8 cellular contexts compared by ENCODE assay signal in the genomic region with DNA sequence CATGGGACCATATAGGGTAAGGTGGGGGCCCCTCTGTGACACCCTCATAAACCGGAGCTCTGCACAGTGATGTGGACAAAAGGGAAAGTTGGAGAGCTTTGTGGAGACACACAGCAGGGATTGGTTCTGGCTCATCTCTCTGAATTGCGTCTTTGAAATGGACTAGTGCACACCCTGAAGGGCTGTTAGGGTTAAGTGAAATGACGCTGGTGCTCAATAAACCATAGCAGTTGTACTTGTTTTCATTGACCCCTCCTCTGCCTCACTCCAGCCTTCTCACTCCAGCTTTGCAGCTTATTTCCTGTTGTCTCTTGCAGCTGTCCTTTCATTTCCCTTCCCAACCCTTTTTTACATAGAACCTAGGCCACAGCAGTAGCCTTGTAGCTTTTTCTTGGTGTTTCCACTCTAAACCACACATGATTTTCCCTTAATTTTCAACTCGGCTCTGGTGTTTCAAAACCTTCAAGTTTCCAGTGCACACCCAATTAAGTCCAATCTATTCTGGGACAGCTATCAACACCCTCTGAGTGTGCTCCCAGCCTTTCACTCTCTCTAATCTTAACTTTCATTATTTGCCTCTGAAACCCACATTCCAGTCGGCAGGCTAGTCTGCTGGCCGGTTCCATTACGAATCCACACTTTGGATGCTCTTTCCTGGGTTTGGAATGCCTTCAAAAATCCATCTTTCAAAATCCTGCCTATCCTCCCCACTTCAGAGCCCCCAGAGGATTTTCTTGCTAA. TPM values are rescaled to one million over a fixed set of nuclear protein-coding genes. Genes with fewer than 3 reads are reported as not detected.
DNase-seq lines count a peak whose midpoint lies in the region; ATAC-seq, FAIRE-seq and TF ChIP-seq lines count a peak whose summit lies in the region.

No MANE protein-coding gene starts in this region.

- H3K27ac ChIP-seq in astrocyte (ENCODE audit: low read depth, low read length) (peak overlapping the region; percentile 28), kidney (ENCODE audit: low read depth in 2 of 2, low read length in 2 of 2) (no peak overlapping the region)

- H3K36me3 Mint-ChIP-seq in astrocyte (ENCODE audit: low read depth, unreplicated experiment), result peaks cover 18% of the 10 kb centered on the region

- H3K4me2 ChIP-seq in astrocyte (ENCODE audit: low read length), result peak overlapping the region; percentile 64

- H3K27me3 ChIP-seq in astrocyte (ENCODE audit: insufficient read depth, low read length), result no peaks in the 10 kb centered on the region

- H3K4me1 Mint-ChIP-seq in astrocyte (ENCODE audit: low read depth, unreplicated experiment), result peaks cover 58% of the 10 kb centered on the region

- no peak overlapping the region for H3K4me3 Mint-ChIP-seq in astrocyte (ENCODE audit: unreplicated experiment)

- H3K4me3 ChIP-seq in astrocyte (ENCODE audit: insufficient read depth, low read depth, low read length) (no peak overlapping the region), kidney (ENCODE audit: low read length in 2 of 2) (peak overlapping the region in 1 of 2 donors; percentile 30)

- peak; percentile 58 for ATAC-seq in HG02885 (IDR thresholded peaks at IDR 0.05; ENCODE audit: poor library complexity, unreplicated experiment)
- ATAC-seq in GM19397 (IDR thresholded peaks at IDR 0.05; ENCODE audit: unreplicated experiment), result no peak

- peaks cover 81% of the 10 kb centered on the region for H3K79me2 ChIP-seq in astrocyte (ENCODE audit: insufficient read depth, low read length)

- no peaks in the 10 kb centered on the region for H3K27me3 Mint-ChIP-seq in astrocyte (ENCODE audit: low read depth, unreplicated experiment)

- no peak for FAIRE-seq in astrocyte (lab: Jason Lieb, UNC)
- FAIRE-seq in kidney (lab: Jason Lieb, UNC), result no peak

- H4K20me1 ChIP-seq in astrocyte (ENCODE audit: insufficient read depth, low read length), result peaks cover 20% of the 10 kb centered on the region

- H3K9ac ChIP-seq in astrocyte (ENCODE audit: low read length) (peak overlapping the region; percentile 51), kidney (ENCODE audit: low read length in 2 of 2) (no peak overlapping the region)

- no peaks in the 10 kb centered on the region for H3K9me3 Mint-ChIP-seq in astrocyte (ENCODE audit: unreplicated experiment)

- peak overlapping the region; percentile 34 for H3K27ac Mint-ChIP-seq in astrocyte (ENCODE audit: unreplicated experiment)

- no peak overlapping the region for H2AFZ ChIP-seq in astrocyte (ENCODE audit: low read depth, low read length)

- TF ChIP-seq CTCF in astrocyte (IDR thresholded peaks at IDR 0.05; ENCODE audit: insufficient read depth, low read depth, low read length) (no peak), kidney (IDR thresholded peaks at IDR 0.05; ENCODE audit: borderline replicate concordance, extremely low read depth, insufficient read depth) (no peak)

- H3K9me3 ChIP-seq in astrocyte (ENCODE audit: insufficient read depth, low read depth, low read length) (no peaks in the 10 kb centered on the region), kidney (ENCODE audit: control insufficient read depth in 1 of 2, low read length in 2 of 2) (no peaks in the 10 kb centered on the region)

- DNase-seq in GM03348 (ENCODE audit: low spot score), result peak; percentile 72
- peak; percentile 67 for DNase-seq in astrocyte (ENCODE audit: low read depth)
- DNase-seq in myocyte (ENCODE audit: low read depth), result peak; percentile 62
- DNase-seq in SW480 (ENCODE audit: low spot score), result no peak
- DNase-seq in kidney, result no peak
- no peak for DNase-seq in retina

- peaks cover 5% of the 10 kb centered on the region for H3K36me3 ChIP-seq in astrocyte (ENCODE audit: insufficient read depth, low read length)
- no peaks in the 10 kb centered on the region for H3K36me3 ChIP-seq in kidney (ENCODE audit: control insufficient read depth in 1 of 2, insufficient read depth in 2 of 2, low read length in 2 of 2)

- peaks cover 26% of the 10 kb centered on the region for H3K4me1 ChIP-seq in astrocyte (ENCODE audit: insufficient read depth, low read length)
- H3K4me1 ChIP-seq in kidney (ENCODE audit: control insufficient read depth in 1 of 2, insufficient read depth in 1 of 2, low read depth in 1 of 2, low read length in 2 of 2), result peaks cover 3 to 5% of the 10 kb centered on the region in 2 donors

- intact Hi-C loops in kidney (cut with DNase I), result no loop called here

RNA-seq across cellular contexts. Expression of a gene that starts 6.4 kb away (rescaled TPM):
- total RNA-seq in astrocyte (21.3 and 21.9 TPM in 2 replicates), myocyte (11.8 and 18.6 TPM in 2 replicates), kidney (5.2 TPM)
- polyA plus RNA-seq in myocyte (2012), result 2.5 TPM
- polyA plus RNA-seq in kidney (ENCODE audit: insufficient read depth, low read depth, low replicate concordance), result 3.8 TPM

RNA-seq across cellular contexts. Expression of a gene that starts 40.4 kb away (rescaled TPM):
- total RNA-seq in astrocyte (not detected in 2 replicates), myocyte (not detected in 2 replicates), kidney (0.88 TPM)
- polyA plus RNA-seq in myocyte (2012), result 0.37 TPM
- polyA plus RNA-seq in kidney (ENCODE audit: insufficient read depth, low read depth, low replicate concordance), result not detected

RNA-seq across cellular contexts. Expression of a gene that starts 58.1 kb away (rescaled TPM):
- total RNA-seq in astrocyte (not detected in 2 replicates), myocyte (not detected in 2 replicates), kidney (not detected)
- polyA plus RNA-seq in myocyte (2012), result 0.06 TPM
- not detected for polyA plus RNA-seq in kidney (ENCODE audit: insufficient read depth, low read depth, low replicate concordance)

Comparison
In these comparisons a context has a peak if more than half of its experiments do, and no peak if none do; other contexts are left out.
1. DNase-seq: peak in GM03348 (single experiment), astrocyte (single experiment) and myocyte (single experiment); none in SW480 (single experiment), kidney (single experiment) and retina (single experiment).